9 cellular contexts compared by ENCODE assay signal in the genomic region with DNA sequence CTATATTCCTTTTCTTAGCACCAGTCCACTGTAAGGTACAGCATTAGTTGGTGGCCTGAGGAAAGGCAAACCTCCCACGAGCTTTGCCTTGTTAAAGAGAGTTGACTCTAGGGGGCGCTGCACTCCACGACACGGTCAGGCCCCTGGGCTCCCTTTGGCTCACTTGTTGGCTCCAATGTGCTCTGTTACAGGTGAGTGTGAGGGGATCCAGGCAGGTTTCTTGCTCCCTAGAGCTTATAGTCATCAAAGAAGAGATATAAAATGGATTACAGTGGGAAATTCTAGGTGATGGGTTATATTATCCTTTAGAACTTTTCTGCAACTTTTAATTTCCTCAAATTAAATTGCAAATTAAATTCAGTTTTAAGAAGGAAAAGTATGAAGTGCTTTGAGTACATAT. TPM values are rescaled to one million over a fixed set of nuclear protein-coding genes. Genes with fewer than 3 reads are reported as not detected.
DNase-seq lines count a peak whose midpoint lies in the region; ATAC-seq and TF ChIP-seq lines count a peak whose summit lies in the region.
"Had no signal": no experiment of that assay in that cellular context is flagged by ENCODE, and none has a peak within 500 bp of the region (broad histone marks: within the 10 kb centered on the region; RNA-seq: fewer than 3 reads in every experiment).

No MANE protein-coding gene starts in this region.

- H3K36me3 ChIP-seq in SU-DHL-6 (ENCODE audit: low read length), result no peaks in the 10 kb centered on the region
- H3K36me3 ChIP-seq in heart right ventricle, result no peaks in the 10 kb centered on the region
- H3K36me3 ChIP-seq: BLaER1 treated with 17β-estradiol and CSF1 and Interleukin-3, amounts not matched to agents 10 nM and 100 nM had no signal

- H3K4me3 ChIP-seq in SU-DHL-6 (ENCODE audit: insufficient read depth, low read length, poor library complexity, severe bottlenecking), result no peak overlapping the region
- no peak overlapping the region for H3K4me3 ChIP-seq in heart right ventricle
- H3K4me3 ChIP-seq: BLaER1 treated with 17β-estradiol and CSF1 and Interleukin-3, amounts not matched to agents 10 nM and 100 nM had no signal

- TF ChIP-seq CTCF in SU-DHL-6 (IDR thresholded peaks at IDR 0.05; ENCODE audit: insufficient read depth, low read length, poor library complexity, severe bottlenecking) (peak; percentile 73), heart right ventricle (IDR thresholded peaks at IDR 0.05) (peak; percentile 61 to 89 (median 79))

- H3K9me2 ChIP-seq in SU-DHL-6 (replicated peaks; ENCODE audit: insufficient read depth, low read length), result no peaks in the 10 kb centered on the region

- H3K27me3 ChIP-seq in SU-DHL-6 (ENCODE audit: low read length), result no peaks in the 10 kb centered on the region
- H3K27me3 ChIP-seq in heart right ventricle, result no peaks in the 10 kb centered on the region
- H3K27me3 ChIP-seq: BLaER1 treated with 17β-estradiol and CSF1 and Interleukin-3, amounts not matched to agents 10 nM and 100 nM had no signal

- H3K4me2 ChIP-seq in SU-DHL-6 (ENCODE audit: low read depth, low read length, poor library complexity, severe bottlenecking), result no peak overlapping the region
- H3K4me2 ChIP-seq: BLaER1 treated with 17β-estradiol and CSF1 and Interleukin-3, amounts not matched to agents 10 nM and 100 nM had no signal

- H3K79me2 ChIP-seq in SU-DHL-6 (ENCODE audit: insufficient read depth, low read length), result peaks cover 7% of the 10 kb centered on the region

- 0% methylated on average over 4 of the region's 4 CpGs for WGBS in heart right ventricle, 2 donors

- intact Hi-C loops in heart right ventricle (cut with DNase I), result loop anchor here (2.0 to 10.0 kb wide), 13 partner anchors 102 to 432 kb away; partner anchors contain the start of genes DPF1 (in 3 of the 10) and CATSPERG (in 2 of the 10)

- H4K20me1 ChIP-seq in SU-DHL-6 (ENCODE audit: low read depth, low read length), result no peaks in the 10 kb centered on the region
- H4K20me1 ChIP-seq: BLaER1 treated with 17β-estradiol and CSF1 and Interleukin-3, amounts not matched to agents 10 nM and 100 nM had no signal

- DNase-seq in SIG-M5 treated with dmso at 0.1 percent for 504 hours (lab: John Stamatoyannopoulos, UW; ENCODE audit: unreplicated experiment) (peak; percentile 48), SIG-M5 (lab: John Stamatoyannopoulos, UW) (no peak), NCI-H1417 (lab: John Stamatoyannopoulos, UW) (peak; percentile 67 to 92 (median 88)), heart right ventricle (peak; percentile 65 to 72), putamen (ENCODE audit: low spot score) (peak; percentile 64)
- peak; percentile 71 for DNase-seq in activated naive CD8-positive, alpha-beta T cell treated with anti-CD3 and anti-CD28 coated beads, Interleukin-2, amount 50 U/mL, for 16 hours (ENCODE audit: low read depth, low spot score)

- no peak overlapping the region for H3K9ac ChIP-seq in SU-DHL-6 (ENCODE audit: low read length)
- H3K9ac ChIP-seq: BLaER1 treated with 17β-estradiol and CSF1 and Interleukin-3, amounts not matched to agents 10 nM and 100 nM had no signal

- H3K27ac ChIP-seq in SU-DHL-6 (ENCODE audit: low read depth, low read length), result peak overlapping the region; percentile 53
- no peak overlapping the region for H3K27ac ChIP-seq in heart right ventricle
- H3K27ac ChIP-seq: BLaER1 treated with 17β-estradiol and CSF1 and Interleukin-3, amounts not matched to agents 10 nM and 100 nM had no signal

- H2AFZ ChIP-seq in SU-DHL-6 (ENCODE audit: low read depth, low read length, severe bottlenecking), result no peak overlapping the region

- peaks cover 32% of the 10 kb centered on the region for H3F3A ChIP-seq in SU-DHL-6 (ENCODE audit: insufficient read depth)

- ATAC-seq in heart right ventricle, result peak in 4 of 8 donors; percentile 24 to 50 (median 36)
- ATAC-seq in HG03280 (IDR thresholded peaks at IDR 0.05; ENCODE audit: unreplicated experiment), result no peak

- H3K9me3 ChIP-seq in SU-DHL-6 (ENCODE audit: insufficient read depth, low read length) (no peaks in the 10 kb centered on the region), heart right ventricle (no peaks in the 10 kb centered on the region)
- H3K9me3 ChIP-seq: BLaER1 treated with 17β-estradiol and CSF1 and Interleukin-3, amounts not matched to agents 10 nM and 100 nM had no signal

- peaks cover 2 to 12% (median 8%) of the 10 kb centered on the region in 9 donors for H3K4me1 ChIP-seq in heart right ventricle

RNA-seq across cellular contexts. Expression of gene WDR87, which starts 3.7 kb away (rescaled TPM):
- under 1 TPM in 1 of 10 donors, not detected in 9; 0.04 TPM for total RNA-seq in heart right ventricle
- not detected for polyA plus RNA-seq in heart right ventricle

RNA-seq across cellular contexts. Expression of gene SIPA1L3, which starts 4.3 kb away (rescaled TPM):
- 10 to 100 TPM in 8 of 10 donors, 1 to 10 TPM in 2; 5.2 to 24.2 (median 12.7) TPM for total RNA-seq in heart right ventricle
- polyA plus RNA-seq in heart right ventricle, result 1 to 10 TPM; 2.8 to 8.4 TPM
